In genomic region chr2:74111380-74111779, GRCh38 we compare ENCODE assay signal across 19 cellular contexts.
"Had no signal": no experiment of that assay in that cellular context is flagged by ENCODE, and none has a peak within 500 bp of the region (broad histone marks: within the 10 kb centered on the region; RNA-seq: fewer than 3 reads in every experiment).

No MANE protein-coding gene starts in this region.

- H3K9me3 ChIP-seq: SK-N-SH had no signal

- DNase-seq: KBM-7, NCI-H1092, NCI-H1105 treated with DMSO at 0.1 percent for 48 hours, NCI-H1417 treated with DMSO at 0.1 percent for 48 hours, NCI-H146, NCI-H1694 treated with DMSO at 0.1 percent for 48 hours, NCI-H1930, NCI-H2081, NCI-H2107, NCI-H2227 treated with DMSO at 0.1 percent for 48 hours, NCI-H524, NCI-H526 treated with DMSO at 0.1 percent for 48 hours, NCI-H748 treated with DMSO at 0.1 percent for 48 hours, RPMI8226, SHP77, SK-N-SH, SW 1271 had no signal

- H3K27ac ChIP-seq: HL-60 had no signal

- FAIRE-seq: RCC 7860 had no signal

- H3K9ac ChIP-seq: SK-N-SH had no signal

- H3K4me2 ChIP-seq: SK-N-SH had no signal
